1 cellular context compared by ENCODE assay signal in genomic region chr2:219331560-219332213, GRCh38.
A peak's percentile ranks its signal among the peaks of the same experiment; 100 is the strongest.
TF ChIP-seq lines count a peak whose summit lies in the region.

No MANE protein-coding gene starts in this region.

TF ChIP-seq in SK-N-SH, 30 proteins besides CTCF, POLR2A, EP300 and RAD21 (continued from another document):
- TF ChIP-seq REST (IDR thresholded peaks at IDR 0.05; ENCODE audit: low read depth, low read length): peak; percentile 90
- TF ChIP-seq SMC3 (IDR thresholded peaks at IDR 0.05; ENCODE audit: low read depth, low read length): no peak
- TF ChIP-seq RCOR1 (IDR thresholded peaks at IDR 0.05; ENCODE audit: low read length): no peak
